Comparison of ENCODE assay signal across 28 cellular contexts in the genomic region with DNA sequence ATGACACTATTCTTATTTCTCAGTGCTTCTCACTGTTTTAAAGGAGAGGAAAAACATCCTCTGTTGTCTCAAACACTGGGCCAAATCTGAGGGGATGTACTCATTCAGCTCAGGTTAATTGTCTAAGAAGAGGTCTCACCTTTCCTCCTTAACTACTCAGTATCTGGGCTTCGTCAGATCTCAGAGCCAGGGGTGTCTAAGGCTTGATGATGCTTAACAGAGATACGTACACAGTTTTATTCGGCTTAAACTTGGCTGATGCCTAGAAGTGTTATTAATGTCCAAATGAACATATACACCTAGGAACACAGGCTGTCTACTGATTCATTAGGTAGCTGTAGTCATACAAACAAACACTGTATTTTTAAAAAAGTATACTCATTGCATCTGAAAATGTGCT.
"Had no signal": no experiment of that assay in that cellular context is flagged by ENCODE, and none has a peak within 500 bp of the region (broad histone marks: within the 10 kb centered on the region; RNA-seq: fewer than 3 reads in every experiment).

No MANE protein-coding gene starts in this region.

- H3K27me3 ChIP-seq: adrenal gland, body of pancreas, esophagus muscularis mucosa, foreskin keratinocyte, gastrocnemius medialis, heart left ventricle had no signal

- H3K9me3 ChIP-seq: adrenal gland, body of pancreas, esophagus muscularis mucosa, gastrocnemius medialis, heart left ventricle had no signal

- DNase-seq: activated B cell treated with CpG ODN at 0.5 μM for 24 hours; activated CD4-positive, alpha-beta T cell treated with anti-CD3 and anti-CD28 coated beads for 48 hours; activated CD4-positive, alpha-beta T cell treated with anti-CD3 and anti-CD28 coated beads, Interleukin-2, amount 50 U/mL, for 1 hour; activated CD4-positive, alpha-beta T cell treated with anti-CD3 and anti-CD28 coated beads, Interleukin-2, amount 50 U/mL, for 48 hours; activated CD8-positive, alpha-beta memory T cell treated with anti-CD3 and anti-CD28 coated beads for 24 hours; activated CD8-positive, alpha-beta T cell treated with anti-CD3 and anti-CD28 coated beads for 36 hours; activated effector memory CD4-positive, alpha-beta T cell treated with Interleukin-2 at 50 U/mL for 16 hours; activated naive CD4-positive, alpha-beta T cell treated with anti-CD3 and anti-CD28 coated beads for 36 hours; activated naive CD8-positive, alpha-beta T cell treated with anti-CD3 and anti-CD28 coated beads for 36 hours; activated naive CD8-positive, alpha-beta T cell treated with anti-CD3 and anti-CD28 coated beads, Interleukin-2, amount 50 U/mL, for 24 hours; activated T-cell treated with anti-CD3 and anti-CD28 coated beads, Interleukin-2, amount 50 U/mL, for 4 hours; adrenal gland; amygdala; aorta; body of pancreas; caudate nucleus; cortex of kidney; dermis blood vessel endothelial cell; effector CD4-positive, alpha-beta T cell; effector memory CD8-positive, alpha-beta T cell; erythroblast; foreskin keratinocyte; gastrocnemius medialis; glutamatergic neuron; heart left ventricle; T1000; WERI-Rb-1 had no signal

- H3K4me1 ChIP-seq: adrenal gland, body of pancreas, foreskin keratinocyte had no signal

- H3K27ac ChIP-seq: adrenal gland, body of pancreas, esophagus muscularis mucosa, foreskin keratinocyte, gastrocnemius medialis, WERI-Rb-1 had no signal

- H3K36me3 ChIP-seq: adrenal gland, esophagus muscularis mucosa, gastrocnemius medialis, WERI-Rb-1 had no signal

- H3K4me3 ChIP-seq: adrenal gland, body of pancreas, esophagus muscularis mucosa, gastrocnemius medialis, heart left ventricle had no signal
